Comparison of ENCODE assay signal across 10 cellular contexts in the genomic region with DNA sequence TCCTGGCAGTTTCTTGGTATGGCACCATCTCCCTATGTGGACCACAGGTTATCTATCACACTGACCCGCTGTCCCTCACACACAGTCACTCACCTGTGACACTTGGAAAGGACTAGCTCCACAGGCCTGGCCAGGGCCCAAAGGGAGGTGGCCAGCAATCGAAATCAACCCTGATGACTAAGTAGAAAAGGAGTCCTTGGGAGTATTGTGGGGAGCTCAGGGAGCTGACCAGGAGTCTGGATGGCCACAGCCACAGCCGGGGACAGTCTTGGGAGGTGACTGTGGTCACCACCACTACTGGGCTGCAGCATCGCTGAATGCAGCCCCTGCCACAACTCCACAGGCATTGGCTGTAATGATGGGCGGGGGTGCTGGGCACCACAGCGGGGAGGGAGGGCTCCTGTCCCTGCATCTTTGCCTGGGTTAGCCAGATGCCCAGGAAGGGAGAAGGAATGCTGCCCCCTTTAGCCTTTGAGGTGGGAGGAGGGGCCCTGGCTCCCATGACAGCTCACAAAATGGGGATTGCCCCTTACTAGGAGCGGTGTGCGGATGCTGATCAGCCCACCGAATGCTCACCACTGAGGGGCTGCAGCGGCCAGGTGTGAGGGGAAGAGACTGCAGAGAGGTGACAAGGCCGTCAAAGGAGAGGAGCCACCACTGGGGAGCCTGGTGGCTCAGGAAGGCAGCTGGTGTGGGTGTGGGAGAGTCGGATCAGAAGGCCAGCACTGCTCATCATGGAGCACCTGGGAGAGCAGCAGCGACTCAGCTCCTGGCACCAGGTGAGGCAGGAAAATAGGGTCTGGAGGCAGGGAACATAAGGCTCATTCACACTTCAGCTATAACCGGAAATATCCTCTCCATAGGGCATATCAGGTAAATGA.
DNase-seq lines count a peak whose midpoint lies in the region; ATAC-seq and TF ChIP-seq lines count a peak whose summit lies in the region.
"Had no signal": no experiment of that assay in that cellular context is flagged by ENCODE, and none has a peak within 500 bp of the region (broad histone marks: within the 10 kb centered on the region; RNA-seq: fewer than 3 reads in every experiment).

No MANE protein-coding gene starts in this region.

- H3K9me3 ChIP-seq in mucosa of descending colon, result no peaks in the 10 kb centered on the region

- no peak overlapping the region for H3K4me3 ChIP-seq in mucosa of descending colon

- TF ChIP-seq CTCF in GM13977 (IDR thresholded peaks at IDR 0.05; ENCODE audit: extremely low read depth, insufficient read depth, missing control alignments) (no peak), mucosa of descending colon (IDR thresholded peaks at IDR 0.05) (no peak)

- H3K9me3 Mint-ChIP-seq in activated naive CD8-positive, alpha-beta T cell (ENCODE audit: low read depth), result no peaks in the 10 kb centered on the region
- H3K9me3 Mint-ChIP-seq: effector memory CD8-positive, alpha-beta T cell had no signal

- DNase-seq in AG20443 (ENCODE audit: low spot score) (peak; percentile 60), GM13977 (ENCODE audit: low spot score) (peak; percentile 19), mucosa of descending colon (peak; percentile 60 to 73 (median 71)), DMS 273 (lab: John Stamatoyannopoulos, UW; ENCODE audit: unreplicated experiment) (no peak)
- DNase-seq: effector memory CD8-positive, alpha-beta T cell; NCI-H146 had no signal

- peak overlapping the region; percentile 52 for H3K4me3 Mint-ChIP-seq in activated naive CD8-positive, alpha-beta T cell

- H3K27me3 Mint-ChIP-seq in activated naive CD8-positive, alpha-beta T cell, result peaks cover 3% of the 10 kb centered on the region

- intact Hi-C loops in mucosa of descending colon (cut with DNase I, micrococcal nuclease), result loop anchor here (5.0 to 10.0 kb wide), 2 partner anchors 57 to 59 kb away; a partner anchor contains a TSS

- no peaks in the 10 kb centered on the region for H3K36me3 ChIP-seq in mucosa of descending colon (ENCODE audit: low read depth)

- no peaks in the 10 kb centered on the region for H3K36me3 Mint-ChIP-seq in activated naive CD8-positive, alpha-beta T cell

- ATAC-seq in mucosa of descending colon (peak; percentile 14), GM19395 (IDR thresholded peaks at IDR 0.05; ENCODE audit: unreplicated experiment) (no peak), GM18867 (IDR thresholded peaks at IDR 0.05; ENCODE audit: unreplicated experiment) (no peak), GM21367 (IDR thresholded peaks at IDR 0.05; ENCODE audit: unreplicated experiment) (no peak)
- ATAC-seq: effector memory CD8-positive, alpha-beta T cell had no signal

- H3K27ac Mint-ChIP-seq in activated naive CD8-positive, alpha-beta T cell, result peak overlapping the region; percentile 97

- peaks cover 22% of the 10 kb centered on the region for H3K4me1 Mint-ChIP-seq in activated naive CD8-positive, alpha-beta T cell (ENCODE audit: low read depth)

- H3K4me1 ChIP-seq in mucosa of descending colon (ENCODE audit: low read depth), result peaks cover 49% of the 10 kb centered on the region

- in situ Hi-C loops in GM13977 (cut with MboI; ENCODE audit: low pct_unique_long_range_greater_than_20kb, low sequenced_read_pairs, unreplicated experiment), result no loop called here
